12 cellular contexts compared by ENCODE assay signal in the genomic region with DNA sequence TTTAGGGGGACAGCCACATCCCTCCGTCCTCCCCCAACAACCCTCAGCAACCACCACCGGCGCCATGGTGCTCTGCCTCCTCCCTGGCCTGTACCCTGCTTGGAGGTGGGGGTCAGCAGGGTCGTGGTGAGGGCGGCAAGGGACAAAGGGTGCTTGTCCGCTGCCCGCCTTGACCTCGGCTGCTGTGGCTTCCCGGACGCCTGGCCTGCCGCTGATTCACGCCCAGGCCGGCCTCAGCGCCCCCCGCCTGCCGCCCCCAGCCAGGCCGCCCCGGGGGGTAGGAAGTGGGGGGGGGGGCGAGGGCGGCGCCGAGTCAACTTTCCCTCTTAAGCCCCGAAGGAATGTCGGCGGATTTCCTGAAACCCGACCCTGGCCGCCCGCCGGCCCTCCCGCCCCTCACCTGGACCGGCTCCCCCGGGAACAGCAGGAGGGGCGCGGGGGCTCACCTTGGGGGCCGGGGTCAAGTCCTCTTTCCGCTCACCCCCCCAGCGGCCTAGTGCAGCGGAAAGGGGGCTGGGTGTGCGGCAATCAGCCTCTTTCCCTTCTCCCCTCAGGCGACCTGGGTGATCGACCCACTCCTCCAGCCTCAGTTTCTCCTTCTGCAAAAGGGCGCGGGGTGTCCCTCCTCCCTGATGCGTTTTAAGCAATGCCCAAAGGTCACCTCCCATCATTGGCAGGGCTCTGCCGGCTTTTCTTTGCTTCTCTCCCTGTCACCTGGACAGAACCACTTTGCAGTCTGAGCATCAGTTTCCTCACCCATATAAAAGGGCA. TPM values are rescaled to one million over a fixed set of nuclear protein-coding genes. Genes with fewer than 3 reads are reported as not detected.
DNase-seq lines count a peak whose midpoint lies in the region; ATAC-seq and TF ChIP-seq lines count a peak whose summit lies in the region.
"Had no signal": no experiment of that assay in that cellular context is flagged by ENCODE, and none has a peak within 500 bp of the region (broad histone marks: within the 10 kb centered on the region; RNA-seq: fewer than 3 reads in every experiment).

No MANE protein-coding gene starts in this region.

- H3K4me3 Mint-ChIP-seq in T-helper 2 cell treated with Interferon-gamma antibody and Interleukin-4, amounts not matched to agents 5 μg/mL and 100 μg/mL, for 36 hours, result no peak overlapping the region
- H3K4me3 Mint-ChIP-seq in osteocyte (ENCODE audit: unreplicated experiment), result peak overlapping the region; percentile 10
- H3K4me3 Mint-ChIP-seq: activated CD4-positive, alpha-beta memory T cell treated with anti-CD3 and anti-CD28 coated beads for 36 hours had no signal

- no peaks in the 10 kb centered on the region for H3K9me3 Mint-ChIP-seq in T-helper 2 cell treated with Interferon-gamma antibody and Interleukin-4, amounts not matched to agents 5 μg/mL and 100 μg/mL, for 36 hours
- no peaks in the 10 kb centered on the region for H3K9me3 Mint-ChIP-seq in osteocyte (ENCODE audit: unreplicated experiment)
- H3K9me3 Mint-ChIP-seq: activated CD4-positive, alpha-beta memory T cell treated with anti-CD3 and anti-CD28 coated beads for 36 hours had no signal

- WGBS in iPS DF 6.9 (ENCODE audit: insufficient coverage, insufficient read length), result no CpG with 5 or more reads among the region's 45 CpGs
- WGBS in testis, 2 donors, result 9 to 13% methylated on average over 23 to 45 of the region's 45 CpGs

- peaks cover 8% of the 10 kb centered on the region for H3K4me1 ChIP-seq in RWPE2 (ENCODE audit: insufficient read depth, poor library complexity, severe bottlenecking)
- H3K4me1 ChIP-seq in iPS DF 6.9 (ENCODE audit: control insufficient read depth, insufficient read depth, low read length), result peaks cover 14% of the 10 kb centered on the region
- H3K4me1 ChIP-seq in testis, result peaks cover 16% of the 10 kb centered on the region

- no peak for TF ChIP-seq POLR2A in testis (IDR thresholded peaks at IDR 0.05)

- H3K27me3 Mint-ChIP-seq in T-helper 2 cell treated with Interferon-gamma antibody and Interleukin-4, amounts not matched to agents 5 μg/mL and 100 μg/mL, for 36 hours (ENCODE audit: low read depth), result peaks cover 77% of the 10 kb centered on the region
- H3K27me3 Mint-ChIP-seq in osteocyte (ENCODE audit: unreplicated experiment), result peaks cover 50% of the 10 kb centered on the region

- peaks cover 5% of the 10 kb centered on the region for H3K4me1 Mint-ChIP-seq in T-helper 2 cell treated with Interferon-gamma antibody and Interleukin-4, amounts not matched to agents 5 μg/mL and 100 μg/mL, for 36 hours (ENCODE audit: low read depth)
- peaks cover 23% of the 10 kb centered on the region for H3K4me1 Mint-ChIP-seq in osteocyte (ENCODE audit: unreplicated experiment)

- peak overlapping the region; percentile 55 for H3K27ac Mint-ChIP-seq in T-helper 2 cell treated with Interferon-gamma antibody and Interleukin-4, amounts not matched to agents 5 μg/mL and 100 μg/mL, for 36 hours
- H3K27ac Mint-ChIP-seq in osteocyte (ENCODE audit: unreplicated experiment), result no peak overlapping the region
- H3K27ac Mint-ChIP-seq: activated CD4-positive, alpha-beta memory T cell treated with anti-CD3 and anti-CD28 coated beads for 36 hours had no signal

- no peaks in the 10 kb centered on the region for H3K36me3 Mint-ChIP-seq in T-helper 2 cell treated with Interferon-gamma antibody and Interleukin-4, amounts not matched to agents 5 μg/mL and 100 μg/mL, for 36 hours (ENCODE audit: low read depth)
- H3K36me3 Mint-ChIP-seq in osteocyte (ENCODE audit: unreplicated experiment), result peaks cover 4% of the 10 kb centered on the region
- H3K36me3 Mint-ChIP-seq: activated CD4-positive, alpha-beta memory T cell treated with anti-CD3 and anti-CD28 coated beads for 36 hours had no signal

- H3K9me3 ChIP-seq in RWPE2 (ENCODE audit: severe bottlenecking) (no peaks in the 10 kb centered on the region), iPS DF 6.9 (ENCODE audit: control insufficient read depth, insufficient read depth, low read length) (no peaks in the 10 kb centered on the region), testis (no peaks in the 10 kb centered on the region)
- H3K9me3 ChIP-seq: esophagus muscularis mucosa, thyroid gland had no signal

- DNase-seq in T-helper 2 cell treated with Interferon-gamma antibody and Interleukin-4, amounts not matched to agents 5 μg/mL and 100 μg/mL, for 36 hours (ENCODE audit: low spot score), result no peak
- DNase-seq in T-helper 2 cell, result no peak
- DNase-seq in RWPE2 (ENCODE audit: low spot score), result peak; percentile 48
- DNase-seq in iPS DF 6.9 (ENCODE audit: low read depth, low spot score), result no peak
- DNase-seq in osteocyte (ENCODE audit: extremely low spot score, unreplicated experiment), result no peak
- no peak for DNase-seq in CD1c-positive myeloid dendritic cell (ENCODE audit: extremely low spot score)
- no peak for DNase-seq in testis
- DNase-seq: activated CD4-positive, alpha-beta memory T cell treated with anti-CD3 and anti-CD28 coated beads for 36 hours; activated effector memory CD4-positive, alpha-beta T cell treated with anti-CD3 and anti-CD28 coated beads, Interleukin-2, amount 50 U/mL, for 16 hours; thyroid gland had no signal

- no peak overlapping the region for H3K4me3 ChIP-seq in RWPE2 (ENCODE audit: severe bottlenecking)
- H3K4me3 ChIP-seq in iPS DF 6.9 (ENCODE audit: low read length), result peak overlapping the region; percentile 5; the same call in 1 of the 2 replicates
- no peak overlapping the region for H3K4me3 ChIP-seq in testis
- H3K4me3 ChIP-seq: thyroid gland had no signal

- H3K27me3 ChIP-seq in RWPE2 (ENCODE audit: insufficient read depth, poor library complexity, severe bottlenecking), result peaks cover 84% of the 10 kb centered on the region
- H3K27me3 ChIP-seq in iPS DF 6.9 (ENCODE audit: control insufficient read depth, insufficient read depth, low read length), result peaks cover 68% of the 10 kb centered on the region
- H3K27me3 ChIP-seq in testis, result no peaks in the 10 kb centered on the region

- intact Hi-C loops in testis (cut with DNase I; ENCODE audit: low total_unique reads), result no loop called here

- TF ChIP-seq CTCF in RWPE2 (IDR thresholded peaks at IDR 0.05; ENCODE audit: poor library complexity, severe bottlenecking), result no peak
- no peak for TF ChIP-seq CTCF in osteocyte (IDR thresholded peaks at IDR 0.05)
- no peak for TF ChIP-seq CTCF in testis (IDR thresholded peaks at IDR 0.05)

- ATAC-seq in RWPE2 (ENCODE audit: low read depth) (no peak), GM18858 (IDR thresholded peaks at IDR 0.05; ENCODE audit: unreplicated experiment) (no peak)

- H3K36me3 ChIP-seq in RWPE2 (ENCODE audit: low read depth) (no peaks in the 10 kb centered on the region), iPS DF 6.9 (ENCODE audit: control insufficient read depth, insufficient read depth, low read length) (no peaks in the 10 kb centered on the region; the same call in 1 of the 2 replicates), testis (ENCODE audit: low read depth, missing control alignments) (no peaks in the 10 kb centered on the region)
- H3K36me3 ChIP-seq: esophagus muscularis mucosa, thyroid gland had no signal

- H3K27ac ChIP-seq in RWPE2 (ENCODE audit: poor library complexity, severe bottlenecking) (no peak overlapping the region), iPS DF 6.9 (ENCODE audit: low read length) (no peak overlapping the region), testis (no peak overlapping the region)
- H3K27ac ChIP-seq: esophagus muscularis mucosa, thyroid gland had no signal

RNA-seq across cellular contexts. Expression of gene TMEM59L, which starts 1.9 kb away (rescaled TPM):
- total RNA-seq in osteocyte, result 4.7 and 5.9 TPM in 2 replicates
- 1 to 10 TPM; 4.3 to 7.0 TPM for total RNA-seq in testis
- polyA plus RNA-seq in testis (ENCODE audit: insufficient read depth, low read depth, low replicate concordance), result 4.5 TPM

RNA-seq across cellular contexts. Expression of gene CRLF1, which starts 4.1 kb away (rescaled TPM):
- total RNA-seq in osteocyte (17.0 and 18.7 TPM in 2 replicates), testis (1 to 10 TPM; 4.3 to 5.3 TPM)
- 8.7 TPM for polyA plus RNA-seq in testis (ENCODE audit: insufficient read depth, low read depth, low replicate concordance)
- total RNA-seq: activated CD4-positive, alpha-beta memory T cell treated with anti-CD3 and anti-CD28 coated beads for 36 hours had no signal

RNA-seq across cellular contexts. Expression of gene REX1BD, which starts 22.1 kb away (rescaled TPM):
- total RNA-seq in osteocyte (55.7 and 59.4 TPM in 2 replicates), testis (10 to 100 TPM; 44.3 to 58.7 TPM)
- polyA plus RNA-seq in testis (ENCODE audit: insufficient read depth, low read depth, low replicate concordance), result 14.5 TPM

RNA-seq across cellular contexts. Expression of gene KLHL26, which starts 26.1 kb away (rescaled TPM):
- total RNA-seq in osteocyte (12.4 and 13.2 TPM in 2 replicates), testis (10 to 100 TPM; 16.5 to 32.3 TPM)
- polyA plus RNA-seq in testis (ENCODE audit: insufficient read depth, low read depth, low replicate concordance), result 10.6 TPM

RNA-seq across cellular contexts. Expression of gene UBA52, which starts 39.1 kb away (rescaled TPM):
- 1,032 and 1,081 TPM in 2 replicates for total RNA-seq in osteocyte
- 100 to 1,000 TPM; 475 to 508 TPM for total RNA-seq in testis
- polyA plus RNA-seq in testis (ENCODE audit: insufficient read depth, low read depth, low replicate concordance), result 1,038 TPM
